ENCODE assay signal across 8 cellular contexts in genomic region chr5:154940375-154940771, GRCh38. TPM values are rescaled to one million over a fixed set of nuclear protein-coding genes. Genes with fewer than 3 reads are reported as not detected.
A peak's percentile ranks its signal among the peaks of the same experiment; 100 is the strongest.
DNase-seq lines count a peak whose midpoint lies in the region; ATAC-seq and TF ChIP-seq lines count a peak whose summit lies in the region.

No MANE protein-coding gene starts in this region.

- H2AFZ ChIP-seq in neural progenitor cell (replicated peaks): peak overlapping the region; percentile 94

- DNase-seq in CD14-positive monocyte (ENCODE audit: low spot score) (no peak), NT2/D1 (ENCODE audit: low read depth, low spot score) (no peak), neural progenitor cell (ENCODE audit: low spot score) (no peak), NCI-H2029 (lab: John Stamatoyannopoulos, UW) (no peak), NCI-H345 treated with DMSO at 0.1 percent for 48 hours (lab: John Stamatoyannopoulos, UW; ENCODE audit: unreplicated experiment) (no peak)
- DNase-seq in effector memory CD4-positive, alpha-beta T cell: no peak
- DNase-seq in stimulated activated CD4-positive, alpha-beta T cell treated with anti-CD3 and anti-CD28 coated beads, Interleukin-2, amount 100 ng/mL, for 24 hours: no peak

- TF ChIP-seq CTCF in CD14-positive monocyte (IDR thresholded peaks at IDR 0.05) (no peak), neural progenitor cell (IDR thresholded peaks at IDR 0.05) (no peak)

- H3K4me1 Mint-ChIP-seq in CD14-positive monocyte: peaks cover 21% of the 10 kb centered on the region
- peaks cover 18% of the 10 kb centered on the region for H3K4me1 Mint-ChIP-seq in neural progenitor cell

- peaks cover 53% of the 10 kb centered on the region for H3K79me2 ChIP-seq in neural progenitor cell (ENCODE audit: low read depth)

- peak overlapping the region; percentile 94 for H3K4me2 ChIP-seq in neural progenitor cell

- H3K27ac ChIP-seq in effector memory CD4-positive, alpha-beta T cell (ENCODE audit: insufficient read depth, low read length, poor library complexity, severe bottlenecking): peak overlapping the region; percentile 68
- H3K27ac ChIP-seq in neural progenitor cell: no peak overlapping the region

- H3K27ac Mint-ChIP-seq in CD14-positive monocyte (peak overlapping the region in 6 of 7 donors; percentile 35 to 98 (median 93)), neural progenitor cell (no peak overlapping the region)

- no peaks in the 10 kb centered on the region for H4K20me1 ChIP-seq in neural progenitor cell (ENCODE audit: low read depth)

- H3K4me3 ChIP-seq in NT2/D1 (ENCODE audit: insufficient read length, low read depth) (peak overlapping the region; percentile 70), neural progenitor cell (peak overlapping the region; percentile 93)
- H3K4me3 ChIP-seq in effector memory CD4-positive, alpha-beta T cell (ENCODE audit: insufficient read depth, low read depth, low read length, poor library complexity, severe bottlenecking): peak overlapping the region; percentile 73

- H3K9me3 Mint-ChIP-seq in CD14-positive monocyte (no peaks in the 10 kb centered on the region), neural progenitor cell (no peaks in the 10 kb centered on the region)

- peaks cover 6% of the 10 kb centered on the region in 2 donors for H3K36me3 Mint-ChIP-seq in CD14-positive monocyte
- no peaks in the 10 kb centered on the region for H3K36me3 Mint-ChIP-seq in neural progenitor cell

- H3K36me3 ChIP-seq in NT2/D1 (ENCODE audit: insufficient read depth, insufficient read length, low read length) (peaks cover 23% of the 10 kb centered on the region), neural progenitor cell (no peaks in the 10 kb centered on the region)
- no peaks in the 10 kb centered on the region for H3K36me3 ChIP-seq in effector memory CD4-positive, alpha-beta T cell (ENCODE audit: control insufficient read depth, insufficient read depth, low read length)

- H3K4me1 ChIP-seq in NT2/D1 (ENCODE audit: insufficient read depth, insufficient read length) (no peaks in the 10 kb centered on the region), neural progenitor cell (peaks cover 14% of the 10 kb centered on the region)
- H3K4me1 ChIP-seq in effector memory CD4-positive, alpha-beta T cell (ENCODE audit: control insufficient read depth, insufficient read depth, low read length, poor library complexity, severe bottlenecking): peaks cover 20% of the 10 kb centered on the region

- H3F3A ChIP-seq in neural progenitor cell (ENCODE audit: low read depth): peaks cover 3% of the 10 kb centered on the region

- H3K27me3 ChIP-seq in NT2/D1 (ENCODE audit: insufficient read depth, insufficient read length) (no peaks in the 10 kb centered on the region), neural progenitor cell (no peaks in the 10 kb centered on the region)
- no peaks in the 10 kb centered on the region for H3K27me3 ChIP-seq in effector memory CD4-positive, alpha-beta T cell (replicated peaks; ENCODE audit: control insufficient read depth, insufficient read depth, low read length, poor library complexity, severe bottlenecking)

- peak overlapping the region; percentile 96 to 100 for H3K4me3 Mint-ChIP-seq in CD14-positive monocyte
- peak overlapping the region; percentile 100 for H3K4me3 Mint-ChIP-seq in neural progenitor cell

- intact Hi-C loops in CD14-positive monocyte (cut with micrococcal nuclease): loop anchor here in 1 of 2 donors (5.0 kb wide), 1 partner anchor 83 kb away; the partner anchor contains the start of gene CNOT8

- H3K9me3 ChIP-seq in NT2/D1 (ENCODE audit: insufficient read depth, low read length) (no peaks in the 10 kb centered on the region), neural progenitor cell (ENCODE audit: low read depth) (no peaks in the 10 kb centered on the region)
- H3K9me3 ChIP-seq in effector memory CD4-positive, alpha-beta T cell (ENCODE audit: control insufficient read depth, low read length): no peaks in the 10 kb centered on the region

- H3K9ac ChIP-seq in NT2/D1 (ENCODE audit: insufficient read length, low read depth) (peak overlapping the region; percentile 66), neural progenitor cell (no peak overlapping the region)

- peaks cover 0 to 3% (median 0%) of the 10 kb centered on the region in 3 donors for H3K27me3 Mint-ChIP-seq in CD14-positive monocyte (ENCODE audit: low read depth in 3 of 3)
- H3K27me3 Mint-ChIP-seq in neural progenitor cell (ENCODE audit: insufficient read depth, low read depth): no peaks in the 10 kb centered on the region

- ATAC-seq in HG03045 (IDR thresholded peaks at IDR 0.05; ENCODE audit: unreplicated experiment): no peak

RNA-seq across cellular contexts. Expression of gene MRPL22, which starts 0.5 kb away (rescaled TPM):
- polyA plus RNA-seq in CD14-positive monocyte: 10 to 100 TPM; 56.7 to 66.1 TPM
- 25.7 and 49.1 TPM in 2 replicates for total RNA-seq in neural progenitor cell (ENCODE audit: low replicate concordance)

RNA-seq across cellular contexts. Expression of gene GEMIN5, which starts 2.4 kb away (rescaled TPM):
- 1 to 10 TPM; 2.0 to 3.8 TPM for polyA plus RNA-seq in CD14-positive monocyte
- 18.5 and 23.4 TPM in 2 replicates for total RNA-seq in neural progenitor cell (ENCODE audit: low replicate concordance)
